In the genomic region with DNA sequence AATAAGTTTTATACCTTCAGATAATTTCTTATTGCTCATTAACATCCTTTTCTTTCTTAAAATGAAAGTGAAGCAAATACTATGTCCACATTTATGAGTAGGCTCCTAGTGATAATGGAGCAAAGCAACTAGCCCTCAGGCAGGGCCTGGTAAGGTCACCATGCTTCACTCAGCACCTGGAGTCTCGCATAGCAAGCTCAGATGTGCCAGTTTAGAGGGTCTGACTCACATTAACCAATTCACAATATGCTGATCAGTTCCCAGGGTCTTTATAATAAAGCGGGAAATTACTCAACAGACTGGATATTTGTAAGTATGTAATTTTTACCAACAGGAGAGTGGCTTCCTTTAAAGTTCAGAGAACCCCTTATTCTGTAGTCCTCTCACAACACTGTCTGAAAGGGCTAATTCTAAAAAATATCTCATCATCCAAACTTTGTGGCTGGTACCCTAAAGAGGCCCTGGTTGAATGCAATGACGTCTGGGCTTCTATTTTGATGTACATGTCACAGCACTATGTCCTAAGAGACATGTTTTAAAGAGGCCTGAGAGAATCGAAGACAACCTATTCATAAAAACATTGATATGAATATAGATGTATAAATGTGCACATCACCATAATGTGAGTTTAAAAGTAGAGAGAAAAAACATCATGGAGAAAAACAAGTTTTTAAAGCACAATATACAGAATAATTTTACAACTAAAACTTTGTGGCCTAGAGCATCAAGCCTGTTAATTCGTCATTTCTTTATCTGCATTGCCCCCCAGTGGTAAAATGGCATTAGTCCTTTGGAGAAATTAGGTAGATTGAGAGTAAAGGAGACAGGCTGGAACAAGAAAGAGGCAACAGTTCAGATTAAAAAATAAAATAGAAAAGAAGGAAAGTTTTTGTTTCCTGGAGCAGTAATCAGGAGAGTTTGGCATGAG, we compare ENCODE assay signal across 8 cellular contexts. TPM values are rescaled to one million over a fixed set of nuclear protein-coding genes. Genes with fewer than 3 reads are reported as not detected.
DNase-seq lines count a peak whose midpoint lies in the region; ATAC-seq, FAIRE-seq and TF ChIP-seq lines count a peak whose summit lies in the region.

No MANE protein-coding gene starts in this region.

- H3K4me1 ChIP-seq in A549 (no peaks in the 10 kb centered on the region), OCI-LY7 (ENCODE audit: insufficient read depth, low read length, poor library complexity, severe bottlenecking) (no peaks in the 10 kb centered on the region), lower lobe of right lung (no peaks in the 10 kb centered on the region)

- H3K4me3 ChIP-seq in A549: no peak overlapping the region
- no peak overlapping the region for H3K4me3 ChIP-seq in OCI-LY7 (ENCODE audit: low read depth, low read length, poor library complexity, severe bottlenecking)
- no peak overlapping the region for H3K4me3 ChIP-seq in bronchial epithelial cell (ENCODE audit: low read depth, low read length)
- no peak overlapping the region for H3K4me3 ChIP-seq in lower lobe of right lung

- no peak for TF ChIP-seq POLR2A in A549 (IDR thresholded peaks at IDR 0.05; ENCODE audit: low read length)

- no peak for TF ChIP-seq EP300 in A549 (IDR thresholded peaks at IDR 0.05)

- in situ Hi-C loops in G401 (cut with HindIII; ENCODE audit: low sequenced_read_pairs): no loop called here

- intact Hi-C loops in OCI-LY7 (cut with micrococcal nuclease; ENCODE audit: unreplicated experiment): loop anchor here (1.0 to 10.0 kb wide), 3 partner anchors 252 to 676 kb away; no protein-coding TSS in a partner anchor
- intact Hi-C loops in lower lobe of right lung (cut with DNase I): no loop called here

- DNase-seq in A549 (ENCODE audit: low read depth in 1 of 2, low spot score in 1 of 2) (peak; percentile 19 to 35), G401 (ENCODE audit: low spot score) (peak; percentile 19), OCI-LY7 (ENCODE audit: low spot score) (peak; percentile 35), bronchial epithelial cell (ENCODE audit: low read depth) (peak; percentile 52), lower lobe of right lung (no peak), T1000 (lab: John Stamatoyannopoulos, UW) (no peak)

- TF ChIP-seq CTCF in A549 (IDR thresholded peaks at IDR 0.05) (peak; percentile 60), OCI-LY7 (conservative IDR thresholded peaks at IDR 0.05; ENCODE audit: low read length) (peak; percentile 79), bronchial epithelial cell (IDR thresholded peaks at IDR 0.05; ENCODE audit: insufficient read depth, low read length, severe bottlenecking) (peak; percentile 38), lower lobe of right lung (IDR thresholded peaks at IDR 0.05) (peak; percentile 46)

- FAIRE-seq in A549 (lab: Jason Lieb, UNC) (no peak), bronchial epithelial cell (lab: Jason Lieb, UNC) (no peak)

- H3K36me3 ChIP-seq in OCI-LY7 (ENCODE audit: insufficient read depth, low read length) (no peaks in the 10 kb centered on the region), bronchial epithelial cell (ENCODE audit: control insufficient read depth, insufficient read depth, low read length) (no peaks in the 10 kb centered on the region), lower lobe of right lung (no peaks in the 10 kb centered on the region)

- WGBS in A549 (ENCODE audit: missing lambda C conversion rate): 41% methylated on average over 5 of the region's 5 CpGs

- no peak overlapping the region for H3K27ac ChIP-seq in A549
- H3K27ac ChIP-seq in OCI-LY7 (ENCODE audit: low read depth, low read length, poor library complexity, severe bottlenecking): no peak overlapping the region
- H3K27ac ChIP-seq in lower lobe of right lung: no peak overlapping the region

- ATAC-seq in A549: peak; percentile 83 to 88
- peak; percentile 66 for ATAC-seq in HG03354 (IDR thresholded peaks at IDR 0.05; ENCODE audit: poor library complexity, severe bottlenecking, unreplicated experiment)
- peak in 1 of 2 donors; percentile 56 for ATAC-seq in lower lobe of right lung
- no peak for ATAC-seq in GM21447 (IDR thresholded peaks at IDR 0.05; ENCODE audit: unreplicated experiment)

- BruUV-seq in OCI-LY7 (replicated peaks; lab: Mats Ljungman, UMichigan): no TSS peak

- TF ChIP-seq RAD21 in A549 (conservative IDR thresholded peaks at IDR 0.05 in 1 of 2, IDR thresholded peaks at IDR 0.05 in 1 of 2): peak; percentile 72 to 74

- POLR2A ChIA-PET in A549 (lab: Yijun Ruan, JAX) (no interaction called here), OCI-LY7 (lab: Charles Lee) (interaction anchor here (0.5 kb wide), 1 partner anchor 468 kb away, joined by 3 read pairs; no protein-coding TSS in a partner anchor)

- no peak overlapping the region for H3K4me2 ChIP-seq in A549
- no peak overlapping the region for H3K4me2 ChIP-seq in OCI-LY7 (ENCODE audit: low read length)

- H4K20me1 ChIP-seq in OCI-LY7 (ENCODE audit: insufficient read depth, low read length): no peaks in the 10 kb centered on the region

- H3K9me3 ChIP-seq in A549 (no peaks in the 10 kb centered on the region), OCI-LY7 (ENCODE audit: low read length) (no peaks in the 10 kb centered on the region), lower lobe of right lung (no peaks in the 10 kb centered on the region)

- peaks cover 2% of the 10 kb centered on the region for H3K27me3 ChIP-seq in bronchial epithelial cell (ENCODE audit: control insufficient read depth, insufficient read depth, low read length)
- H3K27me3 ChIP-seq in lower lobe of right lung (ENCODE audit: low read depth): no peaks in the 10 kb centered on the region

- H3K79me2 ChIP-seq in OCI-LY7 (ENCODE audit: insufficient read depth, low read depth, low read length): no peaks in the 10 kb centered on the region

- H3K9me2 ChIP-seq in OCI-LY7 (ENCODE audit: insufficient read depth, low read length): no peaks in the 10 kb centered on the region

- CTCF ChIA-PET in A549 (lab: Yijun Ruan, JAX): interaction anchor here (0.8 to 5.0 kb wide), 20 partner anchors 8 to 679 kb away, joined by 3 to 47 read pairs (median 3); no protein-coding TSS in a partner anchor
- CTCF ChIA-PET in OCI-LY7 (lab: Charles Lee; ENCODE audit: unreplicated experiment): no interaction called here

- peak overlapping the region; percentile 19; the same call in 1 of the 2 replicates for H2AFZ ChIP-seq in OCI-LY7 (ENCODE audit: low read length)

TF ChIP-seq in A549, 52 proteins besides CTCF, POLR2A, EP300 and RAD21:
- TF ChIP-seq SMC3 (IDR thresholded peaks at IDR 0.05) (peak; percentile 47), JUNB (IDR thresholded peaks at IDR 0.05) (no peak)

RNA-seq across cellular contexts. Expression of a gene that starts 44.3 kb away (rescaled TPM):
- polyA plus RNA-seq in A549 (2011; rRNA removed) (not detected in 2 replicates), A549 (2017; fragmentation: RNase III; extraction: RNeasy Plus Mini Kit Qiagen cat#74134 plus additional on column Dnase treatment) (not detected in 3 replicates)
- not detected in 2 replicates for polyA plus RNA-seq in A549 (2012; cell fraction: cytosol; rRNA removed)
- not detected in 2 replicates for polyA plus RNA-seq in A549 (2012; cell fraction: nucleus; rRNA removed)
- polyA minus RNA-seq in A549 (2011; rRNA and poly(A)+ RNA removed): not detected in 2 replicates
- not detected in 2 replicates for total RNA-seq in G401 (2014; rRNA removed; shearing (Covaris generic))
- total RNA-seq in OCI-LY7 (2014; rRNA removed; shearing (Covaris generic)): not detected in 2 replicates
- total RNA-seq in OCI-LY7 (2022) (not detected in 2 replicates), bronchial epithelial cell (not detected in 2 replicates), lower lobe of right lung (not detected)

Comparison
In these comparisons a context has a peak if more than half of its experiments do, and no peak if none do; other contexts are left out.
1. DNase-seq: peak in A549 (2 of 2), G401 (single experiment), OCI-LY7 (single experiment) and bronchial epithelial cell (single experiment); none in lower lobe of right lung (single experiment) and T1000 (single experiment).
2. Peak in every context shown above with its lines, with median percentiles within 50 percentile points of each other: CTCF ChIP-seq.